ENCODE assay signal across 32 cellular contexts in the genomic region with DNA sequence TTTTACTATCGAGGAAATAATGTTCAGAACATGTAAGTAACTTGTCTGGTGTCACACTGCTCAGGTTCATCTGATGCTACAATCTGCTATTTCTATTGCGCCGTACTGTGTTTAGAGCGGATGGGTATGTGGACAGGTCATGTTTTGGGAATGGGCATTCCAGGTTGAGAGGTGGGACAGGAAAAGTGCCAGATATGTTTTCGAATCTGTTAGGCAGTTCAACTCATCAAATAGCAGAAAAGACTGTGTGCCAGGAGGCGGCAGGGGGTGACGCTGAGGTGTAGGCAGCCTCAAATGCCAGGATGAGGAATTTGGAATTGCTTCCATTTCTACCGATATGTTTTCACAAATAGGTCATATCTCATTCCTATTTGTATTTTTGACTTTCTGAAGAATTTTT.
"Had no signal": no experiment of that assay in that cellular context is flagged by ENCODE, and none has a peak within 500 bp of the region (broad histone marks: within the 10 kb centered on the region; RNA-seq: fewer than 3 reads in every experiment).

No MANE protein-coding gene starts in this region.

- DNase-seq: activated CD4-positive, alpha-beta T cell treated with anti-CD3 and anti-CD28 coated beads, Interleukin-2, amount 10 ng/mL, durations not matched to agents 24 days and 14 days; activated CD4-positive, alpha-beta T cell treated with anti-CD3 and anti-CD28 coated beads, Interleukin-2, amount 50 U/mL, for 4 hours; activated CD4-positive, CD25-positive, alpha-beta regulatory T cell; activated CD8-positive, alpha-beta T cell treated with anti-CD3 and anti-CD28 coated beads for 36 hours; activated gamma-delta T cell; activated naive CD4-positive, alpha-beta T cell treated with Interleukin-2 at 50 U/mL for 16 hours; activated naive CD8-positive, alpha-beta T cell treated with anti-CD3 and anti-CD28 coated beads, Interleukin-2, amount 10 ng/mL, durations not matched to agents 7 days and 5 days; activated T-cell treated with anti-CD3 and anti-CD28 coated beads, Interleukin-2, amount 50 U/mL, for 1 hour; body of pancreas; caudate nucleus; NCI-H1092 treated with DMSO at 0.1 percent for 48 hours; NCI-H1417; NCI-H146; NCI-H187; NCI-H2029 treated with DMSO at 0.1 percent for 48 hours; NCI-H2107; NCI-H2171; NCI-H510A; NCI-H526; NCI-H748 treated with DMSO at 0.1 percent for 48 hours; NK-92 treated with Interleukin-12 subunit alpha and Interleukin-12 subunit beta, amount 100 ng/mL, for 24 hours; PC-9; SIG-M5; T-cell; T-helper 2 cell; T-helper 9 cell had no signal

- H3K9me3 ChIP-seq: body of pancreas had no signal

- H3K27ac Mint-ChIP-seq: activated CD4-positive, alpha-beta T cell treated with anti-CD3 and anti-CD28 coated beads, Interleukin-2, amount 10 ng/mL, durations not matched to agents 24 days and 14 days; activated CD8-positive, alpha-beta T cell treated with anti-CD3 and anti-CD28 coated beads for 36 hours; activated naive CD4-positive, alpha-beta T cell treated with anti-CD3 and anti-CD28 coated beads, Interleukin-2, amount 50 U/mL, for 24 hours; activated naive CD8-positive, alpha-beta T cell treated with anti-CD3 and anti-CD28 coated beads, Interleukin-2, amount 10 ng/mL, durations not matched to agents 7 days and 5 days; activated T-helper 2 cell treated with anti-CD3 and anti-CD28 coated beads, Interferon-gamma antibody, Interleukin-2, Interleukin-4, amounts not matched to agents 10 μg/mL and 5 μg/mL and 100 μg/mL, durations not matched to agents 14 hours and 24 hours and 36 hours; T-cell had no signal

- H3K4me3 ChIP-seq: body of pancreas, PC-9 had no signal

- H3K4me1 Mint-ChIP-seq: activated CD4-positive, alpha-beta T cell treated with anti-CD3 and anti-CD28 coated beads, Interleukin-2, amount 10 ng/mL, durations not matched to agents 24 days and 14 days; activated naive CD4-positive, alpha-beta T cell treated with anti-CD3 and anti-CD28 coated beads, Interleukin-2, amount 50 U/mL, for 24 hours; activated naive CD8-positive, alpha-beta T cell treated with anti-CD3 and anti-CD28 coated beads, Interleukin-2, amount 10 ng/mL, durations not matched to agents 7 days and 5 days; T-cell had no signal

- H3K36me3 Mint-ChIP-seq: activated naive CD4-positive, alpha-beta T cell treated with anti-CD3 and anti-CD28 coated beads, Interleukin-2, amount 50 U/mL, for 24 hours; activated naive CD8-positive, alpha-beta T cell treated with anti-CD3 and anti-CD28 coated beads, Interleukin-2, amount 10 ng/mL, durations not matched to agents 7 days and 5 days; T-cell had no signal

- H3K4me1 ChIP-seq: body of pancreas had no signal

- H3K4me3 Mint-ChIP-seq: activated CD4-positive, alpha-beta T cell treated with anti-CD3 and anti-CD28 coated beads, Interleukin-2, amount 10 ng/mL, durations not matched to agents 24 days and 14 days; activated CD8-positive, alpha-beta T cell treated with anti-CD3 and anti-CD28 coated beads for 36 hours; activated naive CD4-positive, alpha-beta T cell treated with anti-CD3 and anti-CD28 coated beads, Interleukin-2, amount 50 U/mL, for 24 hours; activated naive CD8-positive, alpha-beta T cell treated with anti-CD3 and anti-CD28 coated beads, Interleukin-2, amount 10 ng/mL, durations not matched to agents 7 days and 5 days; T-cell had no signal

- H3K4me2 ChIP-seq: PC-9 had no signal

- H3K9me3 Mint-ChIP-seq: activated CD4-positive, alpha-beta T cell treated with anti-CD3 and anti-CD28 coated beads, Interleukin-2, amount 10 ng/mL, durations not matched to agents 24 days and 14 days; activated CD8-positive, alpha-beta T cell treated with anti-CD3 and anti-CD28 coated beads for 36 hours; activated naive CD4-positive, alpha-beta T cell treated with anti-CD3 and anti-CD28 coated beads, Interleukin-2, amount 50 U/mL, for 24 hours; activated naive CD8-positive, alpha-beta T cell treated with anti-CD3 and anti-CD28 coated beads, Interleukin-2, amount 10 ng/mL, durations not matched to agents 7 days and 5 days; activated T-helper 2 cell treated with anti-CD3 and anti-CD28 coated beads, Interferon-gamma antibody, Interleukin-2, Interleukin-4, amounts not matched to agents 10 μg/mL and 5 μg/mL and 100 μg/mL, durations not matched to agents 14 hours and 24 hours and 36 hours; T-cell had no signal

- ATAC-seq: activated CD8-positive, alpha-beta T cell treated with anti-CD3 and anti-CD28 coated beads for 36 hours; body of pancreas; Right ventricle myocardium inferior; SK-N-SH treated with all-trans-retinoic acid at 6 μM for 48 hours; T-cell had no signal

- H2AFZ ChIP-seq: PC-9 had no signal

- H3K27ac ChIP-seq: body of pancreas, PC-9, RWPE1, VCaP had no signal
